In the genomic region with DNA sequence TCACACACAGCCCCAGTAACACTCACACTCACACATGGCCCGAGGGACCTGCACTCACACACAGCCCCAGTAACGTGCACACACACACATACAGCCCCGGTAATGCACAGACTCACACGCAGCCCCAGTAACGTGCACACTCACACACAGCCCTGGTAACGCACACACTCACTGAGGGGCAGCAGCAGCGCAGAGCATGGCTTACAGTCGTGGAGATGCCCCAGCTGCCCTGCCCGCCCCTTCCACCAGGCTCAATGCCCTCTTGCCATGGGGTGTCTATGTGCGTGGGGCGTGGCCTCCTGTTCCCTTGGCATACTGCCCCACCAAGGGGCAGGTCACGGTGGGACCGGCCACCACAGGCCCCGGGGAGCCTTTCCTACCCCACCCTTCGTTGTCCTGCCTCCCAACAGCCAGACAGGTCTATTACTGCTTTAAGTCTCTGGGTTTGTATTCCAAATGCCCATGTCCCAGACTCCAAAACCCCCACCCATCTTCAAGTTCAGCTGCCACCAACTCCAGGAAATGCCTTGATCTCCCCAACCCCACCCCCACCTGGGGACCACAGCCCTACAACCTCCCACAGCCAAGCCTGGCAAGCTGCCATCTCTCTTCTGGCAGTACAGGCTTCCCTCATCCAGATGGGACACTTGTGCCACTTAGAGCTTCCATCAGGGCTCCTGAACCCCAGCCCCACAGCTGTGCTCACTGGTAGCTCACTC, we compare ENCODE assay signal across 1 cellular context.
TF ChIP-seq lines count a peak whose summit lies in the region.

No MANE protein-coding gene starts in this region.

TF ChIP-seq in IMR-90, 13 proteins besides CTCF, POLR2A, EP300 and RAD21 (continued from another document):
- TF ChIP-seq, protein P1, sequence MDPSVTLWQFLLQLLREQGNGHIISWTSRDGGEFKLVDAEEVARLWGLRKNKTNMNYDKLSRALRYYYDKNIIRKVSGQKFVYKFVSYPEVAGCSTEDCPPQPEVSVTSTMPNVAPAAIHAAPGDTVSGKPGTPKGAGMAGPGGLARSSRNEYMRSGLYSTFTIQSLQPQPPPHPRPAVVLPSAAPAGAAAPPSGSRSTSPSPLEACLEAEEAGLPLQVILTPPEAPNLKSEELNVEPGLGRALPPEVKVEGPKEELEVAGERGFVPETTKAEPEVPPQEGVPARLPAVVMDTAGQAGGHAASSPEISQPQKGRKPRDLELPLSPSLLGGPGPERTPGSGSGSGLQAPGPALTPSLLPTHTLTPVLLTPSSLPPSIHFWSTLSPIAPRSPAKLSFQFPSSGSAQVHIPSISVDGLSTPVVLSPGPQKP (IDR thresholded peaks at IDR 0.05; ENCODE audit: borderline replicate concordance, low read depth, low read length) = no peak
- TF ChIP-seq, protein P2, sequence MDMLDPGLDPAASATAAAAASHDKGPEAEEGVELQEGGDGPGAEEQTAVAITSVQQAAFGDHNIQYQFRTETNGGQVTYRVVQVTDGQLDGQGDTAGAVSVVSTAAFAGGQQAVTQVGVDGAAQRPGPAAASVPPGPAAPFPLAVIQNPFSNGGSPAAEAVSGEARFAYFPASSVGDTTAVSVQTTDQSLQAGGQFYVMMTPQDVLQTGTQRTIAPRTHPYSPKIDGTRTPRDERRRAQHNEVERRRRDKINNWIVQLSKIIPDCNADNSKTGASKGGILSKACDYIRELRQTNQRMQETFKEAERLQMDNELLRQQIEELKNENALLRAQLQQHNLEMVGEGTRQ (IDR thresholded peaks at IDR 0.05; ENCODE audit: low read depth, low read length) = no peak
- TF ChIP-seq RFX5 (IDR thresholded peaks at IDR 0.05; ENCODE audit: low read depth, low read length) = no peak
- TF ChIP-seq NFE2L2 (IDR thresholded peaks at IDR 0.05; ENCODE audit: low read depth, low read length) = no peak
- no peak for TF ChIP-seq FOS (IDR thresholded peaks at IDR 0.05; ENCODE audit: low read depth, low read length)
- no peak for TF ChIP-seq SMC3 (IDR thresholded peaks at IDR 0.05; ENCODE audit: low read depth, low read length)
